ENCODE assay signal across 20 cellular contexts in genomic region chr1:59155326-59155725, GRCh38.
A peak's percentile ranks its signal among the peaks of the same experiment; 100 is the strongest.
DNase-seq lines count a peak whose midpoint lies in the region; ATAC-seq and TF ChIP-seq lines count a peak whose summit lies in the region.
"Had no signal": no experiment of that assay in that cellular context is flagged by ENCODE, and none has a peak within 500 bp of the region (broad histone marks: within the 10 kb centered on the region; RNA-seq: fewer than 3 reads in every experiment).

No MANE protein-coding gene starts in this region.

- peaks cover 14% of the 10 kb centered on the region for H3K9me3 ChIP-seq in left ventricle myocardium inferior (replicated peaks)
- peaks cover 13% of the 10 kb centered on the region for H3K9me3 ChIP-seq in psoas muscle
- H3K9me3 ChIP-seq in vagina: no peaks in the 10 kb centered on the region
- H3K9me3 ChIP-seq: Peyer's patch had no signal

- H3K27me3 ChIP-seq in left ventricle myocardium inferior (ENCODE audit: low read depth): no peaks in the 10 kb centered on the region
- H3K27me3 ChIP-seq in psoas muscle (ENCODE audit: insufficient read depth in 3 of 3, low read length in 2 of 3): no peaks in the 10 kb centered on the region
- no peaks in the 10 kb centered on the region for H3K27me3 ChIP-seq in vagina
- H3K27me3 ChIP-seq: BLaER1 treated with 17β-estradiol and CSF1 and Interleukin-3, amounts not matched to agents 10 nM and 100 nM; Peyer's patch had no signal

- WGBS in psoas muscle, 3 donors: 78 to 100% (median 95%) methylated on average over 1 of the region's 1 CpG

- TF ChIP-seq CTCF in left ventricle myocardium inferior (IDR thresholded peaks at IDR 0.05; ENCODE audit: borderline replicate concordance) (no peak), fibroblast of villous mesenchyme (IDR thresholded peaks at IDR 0.05; ENCODE audit: insufficient read depth, low read depth, low read length) (no peak), psoas muscle (IDR thresholded peaks at IDR 0.05) (no peak), vagina (IDR thresholded peaks at IDR 0.05) (no peak)

- DNase-seq in left ventricle myocardium inferior (no peak), left cardiac atrium (no peak), fibroblast of villous mesenchyme (ENCODE audit: low read depth) (peak; percentile 82), psoas muscle (no peak), vagina (ENCODE audit: extremely low spot score in 2 of 2) (no peak), NCI-H1436 treated with DMSO at 0.1 percent for 48 hours (lab: John Stamatoyannopoulos, UW) (no peak), COLO668 (lab: John Stamatoyannopoulos, UW; ENCODE audit: unreplicated experiment) (no peak)
- DNase-seq in activated CD4-positive, alpha-beta T cell treated with anti-CD3 and anti-CD28 coated beads for 1 hour: no peak
- DNase-seq: COR-L47, DMS153, HCEC 1CT, Karpas-422, MM.1S, NCI-H1930, NCI-H2171, Peyer's patch, Right ventricle myocardium superior had no signal

- H3K4me3 ChIP-seq in left ventricle myocardium inferior: no peak overlapping the region
- no peak overlapping the region for H3K4me3 ChIP-seq in fibroblast of villous mesenchyme (ENCODE audit: low read depth, low read length)
- H3K4me3 ChIP-seq in psoas muscle: no peak overlapping the region
- no peak overlapping the region for H3K4me3 ChIP-seq in vagina
- H3K4me3 ChIP-seq: BLaER1 treated with 17β-estradiol and CSF1 and Interleukin-3, amounts not matched to agents 10 nM and 100 nM; Peyer's patch had no signal

- ATAC-seq in left cardiac atrium: no peak
- no peak for ATAC-seq in psoas muscle
- ATAC-seq: HepG2 had no signal

- H3K4me1 ChIP-seq in left ventricle myocardium inferior (peaks cover 41% of the 10 kb centered on the region), psoas muscle (peaks cover 39% of the 10 kb centered on the region), vagina (peaks cover 15% of the 10 kb centered on the region)

- intact Hi-C loops in left ventricle myocardium inferior (cut with micrococcal nuclease) (no loop called here), left cardiac atrium (cut with DNase I) (no loop called here), psoas muscle (cut with DNase I) (loop anchor here in 1 of 2 donors (5.0 kb wide), 2 partner anchors 72 to 132 kb away; no protein-coding TSS in a partner anchor), vagina (cut with DNase I) (no loop called here)

- peak overlapping the region; percentile 1 for H3K27ac ChIP-seq in left ventricle myocardium inferior (replicated peaks)
- peak overlapping the region; percentile 47 for H3K27ac ChIP-seq in psoas muscle
- peak overlapping the region; percentile 9 for H3K27ac ChIP-seq in vagina
- H3K27ac ChIP-seq: 22Rv1; BLaER1 treated with 17β-estradiol and CSF1 and Interleukin-3, amounts not matched to agents 10 nM and 100 nM; Peyer's patch had no signal

- H3K36me3 ChIP-seq in left ventricle myocardium inferior (no peaks in the 10 kb centered on the region), psoas muscle (ENCODE audit: insufficient read depth in 1 of 2, low read depth in 1 of 2) (no peaks in the 10 kb centered on the region), vagina (no peaks in the 10 kb centered on the region)
- H3K36me3 ChIP-seq: BLaER1 treated with 17β-estradiol and CSF1 and Interleukin-3, amounts not matched to agents 10 nM and 100 nM; Peyer's patch had no signal

- no peak for TF ChIP-seq POLR2A in vagina (IDR thresholded peaks at IDR 0.05)
